1 cellular context compared by ENCODE assay signal in the genomic region with DNA sequence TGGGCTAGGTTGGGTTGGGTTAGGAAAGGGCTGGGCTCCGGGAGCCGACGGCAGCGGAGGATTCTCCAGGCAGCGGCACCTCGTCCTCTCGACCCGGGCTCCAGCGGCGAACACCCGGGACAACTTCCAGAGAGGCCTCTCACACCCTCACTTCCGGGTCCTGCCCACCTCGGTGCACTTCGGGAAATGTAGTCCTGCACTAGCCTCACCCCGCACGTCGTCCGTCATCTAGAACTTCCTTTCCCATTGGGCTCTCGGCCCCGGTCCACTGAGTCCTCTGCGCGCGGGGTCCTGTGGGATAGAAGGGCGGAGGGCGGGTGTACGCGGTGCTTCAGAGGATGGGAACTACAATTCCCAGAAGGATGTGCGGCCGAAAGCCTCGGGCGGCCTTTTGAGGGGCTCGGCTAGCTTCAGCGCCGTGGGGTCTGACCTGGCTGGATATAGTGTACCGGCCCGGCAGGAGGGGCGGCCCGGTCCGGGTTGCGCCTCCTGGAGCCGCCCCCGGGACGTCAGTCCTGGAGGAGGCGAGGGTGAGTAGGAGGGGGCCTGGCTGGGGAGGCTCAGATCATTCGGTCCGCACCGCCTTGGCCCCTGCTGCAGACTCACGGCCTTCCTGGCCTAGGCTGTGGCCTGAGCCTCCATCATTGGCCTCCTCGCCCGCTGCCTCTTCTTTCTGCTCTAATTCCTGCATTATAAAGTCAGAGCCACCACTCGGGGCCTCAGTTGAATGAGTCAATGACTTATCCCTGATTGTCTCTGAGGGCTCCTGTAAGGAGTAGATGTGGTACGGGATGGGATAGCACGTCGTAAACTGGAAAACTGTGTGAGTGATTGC.
TF ChIP-seq lines count a peak whose summit lies in the region.

A gene (minus strand): TSS at position 114 of the 835 bp plus-strand sequence. CDS start 160 bp downstream, outside the sequence.
A gene with protein sequence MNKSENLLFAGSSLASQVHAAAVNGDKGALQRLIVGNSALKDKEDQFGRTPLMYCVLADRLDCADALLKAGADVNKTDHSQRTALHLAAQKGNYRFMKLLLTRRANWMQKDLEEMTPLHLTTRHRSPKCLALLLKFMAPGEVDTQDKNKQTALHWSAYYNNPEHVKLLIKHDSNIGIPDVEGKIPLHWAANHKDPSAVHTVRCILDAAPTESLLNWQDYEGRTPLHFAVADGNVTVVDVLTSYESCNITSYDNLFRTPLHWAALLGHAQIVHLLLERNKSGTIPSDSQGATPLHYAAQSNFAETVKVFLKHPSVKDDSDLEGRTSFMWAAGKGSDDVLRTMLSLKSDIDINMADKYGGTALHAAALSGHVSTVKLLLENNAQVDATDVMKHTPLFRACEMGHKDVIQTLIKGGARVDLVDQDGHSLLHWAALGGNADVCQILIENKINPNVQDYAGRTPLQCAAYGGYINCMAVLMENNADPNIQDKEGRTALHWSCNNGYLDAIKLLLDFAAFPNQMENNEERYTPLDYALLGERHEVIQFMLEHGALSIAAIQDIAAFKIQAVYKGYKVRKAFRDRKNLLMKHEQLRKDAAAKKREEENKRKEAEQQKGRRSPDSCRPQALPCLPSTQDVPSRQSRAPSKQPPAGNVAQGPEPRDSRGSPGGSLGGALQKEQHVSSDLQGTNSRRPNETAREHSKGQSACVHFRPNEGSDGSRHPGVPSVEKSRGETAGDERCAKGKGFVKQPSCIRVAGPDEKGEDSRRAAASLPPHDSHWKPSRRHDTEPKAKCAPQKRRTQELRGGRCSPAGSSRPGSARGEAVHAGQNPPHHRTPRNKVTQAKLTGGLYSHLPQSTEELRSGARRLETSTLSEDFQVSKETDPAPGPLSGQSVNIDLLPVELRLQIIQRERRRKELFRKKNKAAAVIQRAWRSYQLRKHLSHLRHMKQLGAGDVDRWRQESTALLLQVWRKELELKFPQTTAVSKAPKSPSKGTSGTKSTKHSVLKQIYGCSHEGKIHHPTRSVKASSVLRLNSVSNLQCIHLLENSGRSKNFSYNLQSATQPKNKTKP (plus strand): TSS at position 357 of the 835 bp plus-strand sequence. CDS start 5,279 bp downstream, outside the sequence.

TF ChIP-seq in HepG2, 621 proteins besides CTCF, POLR2A, EP300 and RAD21 (continued from another document and continues in another):
- TF ChIP-seq, protein P1, sequence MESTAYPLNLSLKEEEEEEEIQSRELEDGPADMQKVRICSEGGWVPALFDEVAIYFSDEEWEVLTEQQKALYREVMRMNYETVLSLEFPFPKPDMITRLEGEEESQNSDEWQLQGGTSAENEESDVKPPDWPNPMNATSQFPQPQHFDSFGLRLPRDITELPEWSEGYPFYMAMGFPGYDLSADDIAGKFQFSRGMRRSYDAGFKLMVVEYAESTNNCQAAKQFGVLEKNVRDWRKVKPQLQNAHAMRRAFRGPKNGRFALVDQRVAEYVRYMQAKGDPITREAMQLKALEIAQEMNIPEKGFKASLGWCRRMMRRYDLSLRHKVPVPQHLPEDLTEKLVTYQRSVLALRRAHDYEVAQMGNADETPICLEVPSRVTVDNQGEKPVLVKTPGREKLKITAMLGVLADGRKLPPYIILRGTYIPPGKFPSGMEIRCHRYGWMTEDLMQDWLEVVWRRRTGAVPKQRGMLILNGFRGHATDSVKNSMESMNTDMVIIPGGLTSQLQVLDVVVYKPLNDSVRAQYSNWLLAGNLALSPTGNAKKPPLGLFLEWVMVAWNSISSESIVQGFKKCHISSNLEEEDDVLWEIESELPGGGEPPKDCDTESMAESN (CRISPR knock-in tag; conservative IDR thresholded peaks at IDR 0.05): no peak; the same call in none of the 2 replicates
- TF ChIP-seq ZMYM3 (CRISPR knock-in tag; IDR thresholded peaks at IDR 0.05) (peak; percentile 73; the same call in 1 of the 2 replicates), ZNF558 (CRISPR knock-in tag; IDR thresholded peaks at IDR 0.05; ENCODE audit: borderline replicate concordance) (peak; percentile 25; the same call in 1 of the 2 replicates), ARNT2 (CRISPR knock-in tag; IDR thresholded peaks at IDR 0.05; ENCODE audit: low read depth) (no peak), ZSCAN21 (CRISPR knock-in tag; IDR thresholded peaks at IDR 0.05; ENCODE audit: borderline replicate concordance) (no peak), NCOR1 (IDR thresholded peaks at IDR 0.05; ENCODE audit: borderline replicate concordance, low read length) (no peak), NCOA5 (CRISPR knock-in tag; IDR thresholded peaks at IDR 0.05) (no peak), ATM (IDR thresholded peaks at IDR 0.05; ENCODE audit: borderline replicate concordance) (no peak), RBAK (CRISPR knock-in tag; IDR thresholded peaks at IDR 0.05) (no peak), ZNF564 (CRISPR knock-in tag; IDR thresholded peaks at IDR 0.05) (no peak; the same call in 1 of the 2 replicates), ZNF556 (CRISPR knock-in tag; IDR thresholded peaks at IDR 0.05; ENCODE audit: borderline replicate concordance) (no peak), RFX1 (IDR thresholded peaks at IDR 0.05) (no peak), ZBTB21 (CRISPR knock-in tag; IDR thresholded peaks at IDR 0.05) (no peak), ATF7-NPFF (CRISPR knock-in tag; IDR thresholded peaks at IDR 0.05; ENCODE audit: low read depth) (no peak; the same call in 1 of the 2 replicates), ZNF234 (CRISPR knock-in tag; conservative IDR thresholded peaks at IDR 0.05) (no peak), GZF1 (CRISPR knock-in tag; IDR thresholded peaks at IDR 0.05) (no peak), ISX (CRISPR knock-in tag; conservative IDR thresholded peaks at IDR 0.05) (no peak; the same call in 1 of the 2 replicates), ARID2 (CRISPR knock-in tag; IDR thresholded peaks at IDR 0.05; ENCODE audit: borderline replicate concordance) (no peak), SPEN (CRISPR knock-in tag; IDR thresholded peaks at IDR 0.05; ENCODE audit: low read depth) (peak; percentile 67), ZNF232 (CRISPR knock-in tag; IDR thresholded peaks at IDR 0.05; ENCODE audit: borderline replicate concordance) (no peak; the same call in 1 of the 2 replicates), ZNF350 (CRISPR knock-in tag; IDR thresholded peaks at IDR 0.05; ENCODE audit: borderline replicate concordance, low read depth) (peak; percentile 66; the same call in 1 of the 2 replicates), JUNB (CRISPR knock-in tag; IDR thresholded peaks at IDR 0.05; ENCODE audit: borderline replicate concordance) (no peak), SUZ12 (IDR thresholded peaks at IDR 0.05; ENCODE audit: low read depth, low read length) (peak; percentile 93), TARDBP (CRISPR knock-in tag; IDR thresholded peaks at IDR 0.05) (peak; percentile 68; the same call in 1 of the 2 replicates), ZNF879 (CRISPR knock-in tag; IDR thresholded peaks at IDR 0.05) (no peak)
- TF ChIP-seq, protein P2, sequence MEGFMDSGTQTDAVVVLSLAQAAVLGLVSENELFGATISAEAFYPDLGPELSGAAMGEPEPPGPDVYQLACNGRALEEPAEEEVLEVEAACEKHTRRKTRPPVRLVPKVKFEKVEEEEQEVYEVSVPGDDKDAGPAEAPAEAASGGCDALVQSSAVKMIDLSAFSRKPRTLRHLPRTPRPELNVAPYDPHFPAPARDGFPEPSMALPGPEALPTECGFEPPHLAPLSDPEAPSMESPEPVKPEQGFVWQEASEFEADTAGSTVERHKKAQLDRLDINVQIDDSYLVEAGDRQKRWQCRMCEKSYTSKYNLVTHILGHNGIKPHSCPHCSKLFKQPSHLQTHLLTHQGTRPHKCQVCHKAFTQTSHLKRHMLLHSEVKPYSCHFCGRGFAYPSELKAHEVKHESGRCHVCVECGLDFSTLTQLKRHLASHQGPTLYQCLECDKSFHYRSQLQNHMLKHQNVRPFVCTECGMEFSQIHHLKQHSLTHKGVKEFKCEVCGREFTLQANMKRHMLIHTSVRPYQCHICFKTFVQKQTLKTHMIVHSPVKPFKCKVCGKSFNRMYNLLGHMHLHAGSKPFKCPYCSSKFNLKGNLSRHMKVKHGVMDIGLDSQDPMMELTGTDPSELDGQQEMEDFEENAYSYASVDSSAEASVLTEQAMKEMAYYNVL (CRISPR knock-in tag; IDR thresholded peaks at IDR 0.05; ENCODE audit: borderline replicate concordance): peak; percentile 43; the same call in 1 of the 2 replicates
- TF ChIP-seq, protein P3, sequence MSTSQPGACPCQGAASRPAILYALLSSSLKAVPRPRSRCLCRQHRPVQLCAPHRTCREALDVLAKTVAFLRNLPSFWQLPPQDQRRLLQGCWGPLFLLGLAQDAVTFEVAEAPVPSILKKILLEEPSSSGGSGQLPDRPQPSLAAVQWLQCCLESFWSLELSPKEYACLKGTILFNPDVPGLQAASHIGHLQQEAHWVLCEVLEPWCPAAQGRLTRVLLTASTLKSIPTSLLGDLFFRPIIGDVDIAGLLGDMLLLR (CRISPR knock-in tag; IDR thresholded peaks at IDR 0.05): peak; percentile 40; the same call in 1 of the 2 replicates
- TF ChIP-seq, protein P4, sequence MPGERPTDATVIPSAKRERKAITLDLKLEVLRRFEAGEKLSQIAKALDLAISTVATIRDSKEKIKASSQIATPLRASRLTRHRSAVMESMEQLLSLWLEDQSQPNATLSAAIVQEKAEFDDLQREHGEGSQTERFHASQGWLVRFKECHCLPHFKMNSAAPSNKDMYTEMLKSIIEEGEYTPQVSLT (CRISPR knock-in tag; IDR thresholded peaks at IDR 0.05; ENCODE audit: borderline replicate concordance, low read depth): no peak
- TF ChIP-seq, protein P5, sequence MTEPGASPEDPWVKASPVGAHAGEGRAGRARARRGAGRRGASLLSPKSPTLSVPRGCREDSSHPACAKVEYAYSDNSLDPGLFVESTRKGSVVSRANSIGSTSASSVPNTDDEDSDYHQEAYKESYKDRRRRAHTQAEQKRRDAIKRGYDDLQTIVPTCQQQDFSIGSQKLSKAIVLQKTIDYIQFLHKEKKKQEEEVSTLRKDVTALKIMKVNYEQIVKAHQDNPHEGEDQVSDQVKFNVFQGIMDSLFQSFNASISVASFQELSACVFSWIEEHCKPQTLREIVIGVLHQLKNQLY (CRISPR knock-in tag; IDR thresholded peaks at IDR 0.05): no peak
- TF ChIP-seq, protein P6, sequence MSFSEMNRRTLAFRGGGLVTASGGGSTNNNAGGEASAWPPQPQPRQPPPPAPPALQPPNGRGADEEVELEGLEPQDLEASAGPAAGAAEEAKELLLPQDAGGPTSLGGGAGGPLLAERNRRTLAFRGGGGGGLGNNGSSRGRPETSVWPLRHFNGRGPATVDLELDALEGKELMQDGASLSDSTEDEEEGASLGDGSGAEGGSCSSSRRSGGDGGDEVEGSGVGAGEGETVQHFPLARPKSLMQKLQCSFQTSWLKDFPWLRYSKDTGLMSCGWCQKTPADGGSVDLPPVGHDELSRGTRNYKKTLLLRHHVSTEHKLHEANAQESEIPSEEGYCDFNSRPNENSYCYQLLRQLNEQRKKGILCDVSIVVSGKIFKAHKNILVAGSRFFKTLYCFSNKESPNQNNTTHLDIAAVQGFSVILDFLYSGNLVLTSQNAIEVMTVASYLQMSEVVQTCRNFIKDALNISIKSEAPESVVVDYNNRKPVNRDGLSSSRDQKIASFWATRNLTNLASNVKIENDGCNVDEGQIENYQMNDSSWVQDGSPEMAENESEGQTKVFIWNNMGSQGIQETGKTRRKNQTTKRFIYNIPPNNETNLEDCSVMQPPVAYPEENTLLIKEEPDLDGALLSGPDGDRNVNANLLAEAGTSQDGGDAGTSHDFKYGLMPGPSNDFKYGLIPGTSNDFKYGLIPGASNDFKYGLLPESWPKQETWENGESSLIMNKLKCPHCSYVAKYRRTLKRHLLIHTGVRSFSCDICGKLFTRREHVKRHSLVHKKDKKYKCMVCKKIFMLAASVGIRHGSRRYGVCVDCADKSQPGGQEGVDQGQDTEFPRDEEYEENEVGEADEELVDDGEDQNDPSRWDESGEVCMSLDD (CRISPR knock-in tag; IDR thresholded peaks at IDR 0.05; ENCODE audit: borderline replicate concordance): no peak
- TF ChIP-seq, protein P7, sequence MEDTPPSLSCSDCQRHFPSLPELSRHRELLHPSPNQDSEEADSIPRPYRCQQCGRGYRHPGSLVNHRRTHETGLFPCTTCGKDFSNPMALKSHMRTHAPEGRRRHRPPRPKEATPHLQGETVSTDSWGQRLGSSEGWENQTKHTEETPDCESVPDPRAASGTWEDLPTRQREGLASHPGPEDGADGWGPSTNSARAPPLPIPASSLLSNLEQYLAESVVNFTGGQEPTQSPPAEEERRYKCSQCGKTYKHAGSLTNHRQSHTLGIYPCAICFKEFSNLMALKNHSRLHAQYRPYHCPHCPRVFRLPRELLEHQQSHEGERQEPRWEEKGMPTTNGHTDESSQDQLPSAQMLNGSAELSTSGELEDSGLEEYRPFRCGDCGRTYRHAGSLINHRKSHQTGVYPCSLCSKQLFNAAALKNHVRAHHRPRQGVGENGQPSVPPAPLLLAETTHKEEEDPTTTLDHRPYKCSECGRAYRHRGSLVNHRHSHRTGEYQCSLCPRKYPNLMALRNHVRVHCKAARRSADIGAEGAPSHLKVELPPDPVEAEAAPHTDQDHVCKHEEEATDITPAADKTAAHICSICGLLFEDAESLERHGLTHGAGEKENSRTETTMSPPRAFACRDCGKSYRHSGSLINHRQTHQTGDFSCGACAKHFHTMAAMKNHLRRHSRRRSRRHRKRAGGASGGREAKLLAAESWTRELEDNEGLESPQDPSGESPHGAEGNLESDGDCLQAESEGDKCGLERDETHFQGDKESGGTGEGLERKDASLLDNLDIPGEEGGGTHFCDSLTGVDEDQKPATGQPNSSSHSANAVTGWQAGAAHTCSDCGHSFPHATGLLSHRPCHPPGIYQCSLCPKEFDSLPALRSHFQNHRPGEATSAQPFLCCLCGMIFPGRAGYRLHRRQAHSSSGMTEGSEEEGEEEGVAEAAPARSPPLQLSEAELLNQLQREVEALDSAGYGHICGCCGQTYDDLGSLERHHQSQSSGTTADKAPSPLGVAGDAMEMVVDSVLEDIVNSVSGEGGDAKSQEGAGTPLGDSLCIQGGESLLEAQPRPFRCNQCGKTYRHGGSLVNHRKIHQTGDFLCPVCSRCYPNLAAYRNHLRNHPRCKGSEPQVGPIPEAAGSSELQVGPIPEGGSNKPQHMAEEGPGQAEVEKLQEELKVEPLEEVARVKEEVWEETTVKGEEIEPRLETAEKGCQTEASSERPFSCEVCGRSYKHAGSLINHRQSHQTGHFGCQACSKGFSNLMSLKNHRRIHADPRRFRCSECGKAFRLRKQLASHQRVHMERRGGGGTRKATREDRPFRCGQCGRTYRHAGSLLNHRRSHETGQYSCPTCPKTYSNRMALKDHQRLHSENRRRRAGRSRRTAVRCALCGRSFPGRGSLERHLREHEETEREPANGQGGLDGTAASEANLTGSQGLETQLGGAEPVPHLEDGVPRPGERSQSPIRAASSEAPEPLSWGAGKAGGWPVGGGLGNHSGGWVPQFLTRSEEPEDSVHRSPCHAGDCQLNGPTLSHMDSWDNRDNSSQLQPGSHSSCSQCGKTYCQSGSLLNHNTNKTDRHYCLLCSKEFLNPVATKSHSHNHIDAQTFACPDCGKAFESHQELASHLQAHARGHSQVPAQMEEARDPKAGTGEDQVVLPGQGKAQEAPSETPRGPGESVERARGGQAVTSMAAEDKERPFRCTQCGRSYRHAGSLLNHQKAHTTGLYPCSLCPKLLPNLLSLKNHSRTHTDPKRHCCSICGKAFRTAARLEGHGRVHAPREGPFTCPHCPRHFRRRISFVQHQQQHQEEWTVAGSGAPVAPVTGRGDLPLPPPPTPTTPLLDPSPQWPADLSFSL (CRISPR knock-in tag; IDR thresholded peaks at IDR 0.05): no peak
